ENCODE assay signal across 2 cellular contexts in the genomic region with DNA sequence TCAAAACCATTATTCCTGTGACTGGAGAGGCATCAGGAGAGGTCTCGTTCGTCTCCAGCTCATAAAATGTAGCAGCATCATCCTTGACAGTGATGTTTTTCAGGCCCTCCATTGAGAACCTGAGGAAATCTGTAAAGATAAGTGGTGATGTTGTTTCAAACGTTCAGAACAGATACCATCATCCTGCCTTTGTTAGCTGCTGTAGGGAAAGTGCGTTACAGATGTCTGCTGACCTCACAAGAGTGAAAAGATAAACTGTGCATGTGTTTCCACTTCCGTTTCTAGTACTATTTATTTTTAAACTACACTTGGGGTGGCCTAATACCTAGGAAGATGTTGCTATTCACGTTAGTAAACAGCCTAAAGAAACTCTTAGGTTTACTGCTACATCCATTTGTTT.
A peak's percentile ranks its signal among the peaks of the same experiment; 100 is the strongest.
TF ChIP-seq lines count a peak whose summit lies in the region.

No MANE protein-coding gene starts in this region.

TF ChIP-seq in liver, 16 proteins besides CTCF, POLR2A, EP300 and RAD21:
- TF ChIP-seq FOXA1 (IDR thresholded peaks at IDR 0.05) (no peak), EGR1 (IDR thresholded peaks at IDR 0.05; ENCODE audit: low read depth in 2 of 2) (no peak), YY1 (IDR thresholded peaks at IDR 0.05) (no peak), NR2F2 (IDR thresholded peaks at IDR 0.05) (peak; percentile 81)

TF ChIP-seq in HepG2, 621 proteins besides CTCF, POLR2A, EP300 and RAD21:
- TF ChIP-seq ZNF83 (CRISPR knock-in tag; IDR thresholded peaks at IDR 0.05; ENCODE audit: borderline replicate concordance), result no peak
- no peak for TF ChIP-seq SRSF9 (IDR thresholded peaks at IDR 0.05; ENCODE audit: borderline replicate concordance, insufficient read depth, low read depth, low read length, poor library complexity, severe bottlenecking)
- TF ChIP-seq ZNF101 (CRISPR knock-in tag; IDR thresholded peaks at IDR 0.05; ENCODE audit: borderline replicate concordance, low read depth), result no peak
- TF ChIP-seq SMAD1 (CRISPR knock-in tag; IDR thresholded peaks at IDR 0.05; ENCODE audit: borderline replicate concordance, low read depth), result no peak
- TF ChIP-seq TARDBP (CRISPR knock-in tag; IDR thresholded peaks at IDR 0.05), result no peak
- TF ChIP-seq, protein P1, sequence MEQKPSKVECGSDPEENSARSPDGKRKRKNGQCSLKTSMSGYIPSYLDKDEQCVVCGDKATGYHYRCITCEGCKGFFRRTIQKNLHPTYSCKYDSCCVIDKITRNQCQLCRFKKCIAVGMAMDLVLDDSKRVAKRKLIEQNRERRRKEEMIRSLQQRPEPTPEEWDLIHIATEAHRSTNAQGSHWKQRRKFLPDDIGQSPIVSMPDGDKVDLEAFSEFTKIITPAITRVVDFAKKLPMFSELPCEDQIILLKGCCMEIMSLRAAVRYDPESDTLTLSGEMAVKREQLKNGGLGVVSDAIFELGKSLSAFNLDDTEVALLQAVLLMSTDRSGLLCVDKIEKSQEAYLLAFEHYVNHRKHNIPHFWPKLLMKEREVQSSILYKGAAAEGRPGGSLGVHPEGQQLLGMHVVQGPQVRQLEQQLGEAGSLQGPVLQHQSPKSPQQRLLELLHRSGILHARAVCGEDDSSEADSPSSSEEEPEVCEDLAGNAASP (CRISPR knock-in tag; IDR thresholded peaks at IDR 0.05; ENCODE audit: borderline replicate concordance), result no peak
- TF ChIP-seq, protein P2, sequence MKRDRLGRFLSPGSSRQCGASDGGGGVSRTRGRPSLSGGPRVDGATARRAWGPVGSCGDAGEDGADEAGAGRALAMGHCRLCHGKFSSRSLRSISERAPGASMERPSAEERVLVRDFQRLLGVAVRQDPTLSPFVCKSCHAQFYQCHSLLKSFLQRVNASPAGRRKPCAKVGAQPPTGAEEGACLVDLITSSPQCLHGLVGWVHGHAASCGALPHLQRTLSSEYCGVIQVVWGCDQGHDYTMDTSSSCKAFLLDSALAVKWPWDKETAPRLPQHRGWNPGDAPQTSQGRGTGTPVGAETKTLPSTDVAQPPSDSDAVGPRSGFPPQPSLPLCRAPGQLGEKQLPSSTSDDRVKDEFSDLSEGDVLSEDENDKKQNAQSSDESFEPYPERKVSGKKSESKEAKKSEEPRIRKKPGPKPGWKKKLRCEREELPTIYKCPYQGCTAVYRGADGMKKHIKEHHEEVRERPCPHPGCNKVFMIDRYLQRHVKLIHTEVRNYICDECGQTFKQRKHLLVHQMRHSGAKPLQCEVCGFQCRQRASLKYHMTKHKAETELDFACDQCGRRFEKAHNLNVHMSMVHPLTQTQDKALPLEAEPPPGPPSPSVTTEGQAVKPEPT (CRISPR knock-in tag; IDR thresholded peaks at IDR 0.05; ENCODE audit: low read depth), result no peak
- TF ChIP-seq NFE2 (CRISPR knock-in tag; IDR thresholded peaks at IDR 0.05), result no peak
- TF ChIP-seq, protein P3, sequence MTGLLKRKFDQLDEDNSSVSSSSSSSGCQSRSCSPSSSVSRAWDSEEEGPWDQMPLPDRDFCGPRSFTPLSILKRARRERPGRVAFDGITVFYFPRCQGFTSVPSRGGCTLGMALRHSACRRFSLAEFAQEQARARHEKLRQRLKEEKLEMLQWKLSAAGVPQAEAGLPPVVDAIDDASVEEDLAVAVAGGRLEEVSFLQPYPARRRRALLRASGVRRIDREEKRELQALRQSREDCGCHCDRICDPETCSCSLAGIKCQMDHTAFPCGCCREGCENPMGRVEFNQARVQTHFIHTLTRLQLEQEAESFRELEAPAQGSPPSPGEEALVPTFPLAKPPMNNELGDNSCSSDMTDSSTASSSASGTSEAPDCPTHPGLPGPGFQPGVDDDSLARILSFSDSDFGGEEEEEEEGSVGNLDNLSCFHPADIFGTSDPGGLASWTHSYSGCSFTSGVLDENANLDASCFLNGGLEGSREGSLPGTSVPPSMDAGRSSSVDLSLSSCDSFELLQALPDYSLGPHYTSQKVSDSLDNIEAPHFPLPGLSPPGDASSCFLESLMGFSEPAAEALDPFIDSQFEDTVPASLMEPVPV (CRISPR knock-in tag; IDR thresholded peaks at IDR 0.05), result no peak
